Comparison of ENCODE assay signal across 28 cellular contexts in the genomic region with DNA sequence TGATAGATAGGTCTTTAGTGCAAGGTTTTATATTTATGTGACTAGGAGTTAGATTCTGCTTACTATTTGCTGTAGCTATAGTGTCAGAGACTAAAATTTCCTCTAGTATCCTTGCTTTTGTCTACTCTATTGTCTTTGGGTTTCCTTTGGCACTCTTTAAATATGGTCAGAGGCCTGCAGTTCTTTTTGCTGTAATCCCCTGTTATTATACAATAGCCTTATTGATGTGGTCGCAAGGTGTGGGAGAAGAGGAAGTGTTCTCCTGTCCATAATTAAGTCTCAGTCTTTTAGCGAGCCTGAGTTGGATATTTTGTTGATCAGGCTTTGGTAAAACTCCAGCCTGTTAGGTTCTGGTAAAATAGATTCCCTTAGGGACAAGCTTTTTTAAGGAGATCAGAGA. TPM values are rescaled to one million over a fixed set of nuclear protein-coding genes. Genes with fewer than 3 reads are reported as not detected.
A peak's percentile ranks its signal among the peaks of the same experiment; 100 is the strongest.
DNase-seq lines count a peak whose midpoint lies in the region; ATAC-seq, FAIRE-seq and TF ChIP-seq lines count a peak whose summit lies in the region.
"Had no signal": no experiment of that assay in that cellular context is flagged by ENCODE, and none has a peak within 500 bp of the region (broad histone marks: within the 10 kb centered on the region; RNA-seq: fewer than 3 reads in every experiment).

No MANE protein-coding gene starts in this region.

- no peaks in the 10 kb centered on the region for H3K27me3 Mint-ChIP-seq in endothelial cell (ENCODE audit: unreplicated experiment)
- no peaks in the 10 kb centered on the region for H3K27me3 Mint-ChIP-seq in neural progenitor cell (ENCODE audit: insufficient read depth, low read depth)
- H3K27me3 Mint-ChIP-seq in activated CD4-positive, alpha-beta T cell treated with anti-CD3 and anti-CD28 coated beads for 36 hours: no peaks in the 10 kb centered on the region
- H3K27me3 Mint-ChIP-seq: activated CD4-positive, alpha-beta T cell treated with anti-CD3 and anti-CD28 coated beads, Interleukin-2, amount 10 ng/mL, durations not matched to agents 24 days and 14 days; CD8-positive, alpha-beta memory T cell had no signal

- no peaks in the 10 kb centered on the region for H3K36me3 Mint-ChIP-seq in endothelial cell (ENCODE audit: low read depth, unreplicated experiment)
- no peaks in the 10 kb centered on the region for H3K36me3 Mint-ChIP-seq in neural progenitor cell
- no peaks in the 10 kb centered on the region for H3K36me3 Mint-ChIP-seq in activated CD4-positive, alpha-beta T cell treated with anti-CD3 and anti-CD28 coated beads for 36 hours (ENCODE audit: low read depth)
- H3K36me3 Mint-ChIP-seq: CD8-positive, alpha-beta memory T cell had no signal

- TF ChIP-seq EP300 in transverse colon (IDR thresholded peaks at IDR 0.05; ENCODE audit: low read depth): no peak

- FAIRE-seq in frontal cortex (lab: Jason Lieb, UNC): no peak
- FAIRE-seq: GM19239 had no signal

- peak overlapping the region; percentile 7 for H3K27ac Mint-ChIP-seq in endothelial cell (ENCODE audit: unreplicated experiment)
- H3K27ac Mint-ChIP-seq in neural progenitor cell: no peak overlapping the region
- H3K27ac Mint-ChIP-seq in activated CD4-positive, alpha-beta T cell treated with anti-CD3 and anti-CD28 coated beads for 36 hours: no peak overlapping the region
- H3K27ac Mint-ChIP-seq: activated CD4-positive, alpha-beta T cell treated with anti-CD3 and anti-CD28 coated beads, Interleukin-2, amount 10 ng/mL, durations not matched to agents 24 days and 14 days; CD8-positive, alpha-beta memory T cell had no signal

- H3K4me1 ChIP-seq in left ventricle myocardium inferior (peaks cover 26% of the 10 kb centered on the region), neural progenitor cell (peaks cover 11% of the 10 kb centered on the region), transverse colon (peaks cover 11 to 45% (median 24%) of the 10 kb centered on the region in 4 donors)
- H3K4me1 ChIP-seq: thyroid gland had no signal

- POLR2A ChIA-PET in activated CD4-positive, alpha-beta T cell treated with anti-CD3 and anti-CD28 coated beads for 36 hours (lab: Charles Lee): no interaction called here

- no peak overlapping the region for H3K9ac ChIP-seq in neural progenitor cell
- H3K9ac ChIP-seq: SK-N-SH had no signal

- ATAC-seq in activated CD4-positive, alpha-beta T cell treated with anti-CD3 and anti-CD28 coated beads for 36 hours: no peak
- ATAC-seq: left cardiac atrium; psoas muscle; stimulated activated naive CD8-positive, alpha-beta T cell treated with anti-CD3 and anti-CD28 coated beads, Interleukin-15, Interleukin-2, amounts not matched to agents 100 U/mL and 50 U/mL, for 24 hours had no signal

- 37 to 65% methylated on average over 2 of the region's 2 CpGs for WGBS in transverse colon (ENCODE audit: low coverage in 1 of 2), 2 donors

- no peaks in the 10 kb centered on the region for H3F3A ChIP-seq in neural progenitor cell (ENCODE audit: low read depth)

- H3K27ac ChIP-seq in left ventricle myocardium inferior (replicated peaks): peak overlapping the region; percentile 42
- no peak overlapping the region for H3K27ac ChIP-seq in neural progenitor cell
- peak overlapping the region; percentile 56 to 64 (median 61) for H3K27ac ChIP-seq in transverse colon
- H3K27ac ChIP-seq: neutrophil, psoas muscle, thyroid gland had no signal

- no peaks in the 10 kb centered on the region for H3K79me2 ChIP-seq in neural progenitor cell (ENCODE audit: low read depth)

- no peaks in the 10 kb centered on the region for H3K36me3 ChIP-seq in left ventricle myocardium inferior
- no peaks in the 10 kb centered on the region for H3K36me3 ChIP-seq in neural progenitor cell
- no peaks in the 10 kb centered on the region for H3K36me3 ChIP-seq in transverse colon
- H3K36me3 ChIP-seq: BE2C, neutrophil, thyroid gland had no signal

- H3K4me2 ChIP-seq in neural progenitor cell: no peak overlapping the region
- H3K4me2 ChIP-seq: SK-N-SH had no signal

- no peaks in the 10 kb centered on the region for H3K27me3 ChIP-seq in left ventricle myocardium inferior (ENCODE audit: low read depth)
- no peaks in the 10 kb centered on the region for H3K27me3 ChIP-seq in neural progenitor cell
- no peaks in the 10 kb centered on the region for H3K27me3 ChIP-seq in transverse colon
- H3K27me3 ChIP-seq: BE2C, neutrophil, thyroid gland had no signal

- no peaks in the 10 kb centered on the region for H4K20me1 ChIP-seq in neural progenitor cell (ENCODE audit: low read depth)

- in situ Hi-C loops in transverse colon (cut with MboI; ENCODE audit: low pct_ligation_motif_present in 1 of 4, low pct_unique_long_range_greater_than_20kb in 1 of 4, low sequenced_read_pairs in 3 of 4): no loop called here

- CTCF ChIA-PET in activated CD4-positive, alpha-beta T cell treated with anti-CD3 and anti-CD28 coated beads for 36 hours (lab: Charles Lee): interaction anchor here (1.4 kb wide), 1 partner anchor 19 kb away, joined by 3 read pairs; no protein-coding TSS in a partner anchor

- TF ChIP-seq POLR2A in transverse colon (IDR thresholded peaks at IDR 0.05): no peak

- H3K9me3 ChIP-seq in left ventricle myocardium inferior (replicated peaks) (no peaks in the 10 kb centered on the region), neural progenitor cell (ENCODE audit: low read depth) (no peaks in the 10 kb centered on the region), transverse colon (no peaks in the 10 kb centered on the region)
- H3K9me3 ChIP-seq: BE2C, neutrophil, psoas muscle, SK-N-SH, thyroid gland had no signal

- H3K4me1 Mint-ChIP-seq in endothelial cell (ENCODE audit: unreplicated experiment) (peaks cover 12% of the 10 kb centered on the region), neural progenitor cell (peaks cover 3% of the 10 kb centered on the region)
- H3K4me1 Mint-ChIP-seq in activated CD4-positive, alpha-beta T cell treated with anti-CD3 and anti-CD28 coated beads for 36 hours: no peaks in the 10 kb centered on the region
- H3K4me1 Mint-ChIP-seq: activated CD4-positive, alpha-beta T cell treated with anti-CD3 and anti-CD28 coated beads, Interleukin-2, amount 10 ng/mL, durations not matched to agents 24 days and 14 days; CD8-positive, alpha-beta memory T cell had no signal

- TF ChIP-seq CTCF in left ventricle myocardium inferior (IDR thresholded peaks at IDR 0.05; ENCODE audit: borderline replicate concordance) (no peak), endothelial cell (IDR thresholded peaks at IDR 0.05; ENCODE audit: unreplicated experiment) (no peak), neural progenitor cell (IDR thresholded peaks at IDR 0.05) (no peak), transverse colon (IDR thresholded peaks at IDR 0.05) (no peak)

- H2AFZ ChIP-seq in neural progenitor cell (replicated peaks): peak overlapping the region; percentile 2

- H3K9me3 Mint-ChIP-seq in endothelial cell (ENCODE audit: unreplicated experiment) (no peaks in the 10 kb centered on the region), neural progenitor cell (peaks cover 4% of the 10 kb centered on the region)
- peaks cover 8% of the 10 kb centered on the region for H3K9me3 Mint-ChIP-seq in activated CD4-positive, alpha-beta T cell treated with anti-CD3 and anti-CD28 coated beads for 36 hours (ENCODE audit: low read depth)
- H3K9me3 Mint-ChIP-seq: activated CD4-positive, alpha-beta T cell treated with anti-CD3 and anti-CD28 coated beads, Interleukin-2, amount 10 ng/mL, durations not matched to agents 24 days and 14 days had no signal

- H3K4me3 Mint-ChIP-seq in endothelial cell (ENCODE audit: unreplicated experiment): no peak overlapping the region
- no peak overlapping the region for H3K4me3 Mint-ChIP-seq in neural progenitor cell
- no peak overlapping the region for H3K4me3 Mint-ChIP-seq in activated CD4-positive, alpha-beta T cell treated with anti-CD3 and anti-CD28 coated beads for 36 hours
- H3K4me3 Mint-ChIP-seq: activated CD4-positive, alpha-beta T cell treated with anti-CD3 and anti-CD28 coated beads, Interleukin-2, amount 10 ng/mL, durations not matched to agents 24 days and 14 days; CD8-positive, alpha-beta memory T cell had no signal

- no peak for DNase-seq in left ventricle myocardium inferior
- no peak for DNase-seq in cardiac septum (ENCODE audit: low spot score)
- no peak for DNase-seq in endothelial cell (ENCODE audit: low spot score)
- no peak for DNase-seq in neural progenitor cell (ENCODE audit: low spot score)
- DNase-seq in transverse colon: no peak
- no peak for DNase-seq in activated CD4-positive, alpha-beta T cell treated with anti-CD3 and anti-CD28 coated beads for 36 hours
- no peak for DNase-seq in activated CD4-positive, CD25-positive, alpha-beta regulatory T cell treated with anti-CD3 and anti-CD28 coated beads, Interleukin-2, amount 50 U/mL, for 72 hours
- DNase-seq in frontal cortex (ENCODE audit: low spot score in 2 of 2): no peak
- DNase-seq: ACHN; activated CD4-positive, alpha-beta T cell treated with anti-CD3 and anti-CD28 coated beads, Interleukin-2, amount 10 ng/mL, durations not matched to agents 24 days and 14 days; activated gamma-delta T cell treated with Interleukin-2 at 50 U/mL for 16 hours; activated T-cell treated with anti-CD3 and anti-CD28 coated beads, Interleukin-2, amount 50 U/mL, for 1 hour; BE2C; CD8-positive, alpha-beta memory T cell; HCEC 1CT; KG1; left cardiac atrium; NCI-H1417; NCI-H2107; psoas muscle; SK-N-SH; stimulated activated naive CD8-positive, alpha-beta T cell treated with anti-CD3 and anti-CD28 coated beads, Interleukin-15, Interleukin-2, amounts not matched to agents 100 U/mL and 50 U/mL, for 24 hours; thyroid gland had no signal

- intact Hi-C loops in left ventricle myocardium inferior (cut with micrococcal nuclease): loop anchor here (10.0 kb wide), 1 partner anchor 85 kb away; no protein-coding TSS in a partner anchor
- intact Hi-C loops in cardiac septum (cut with DNase I): no loop called here
- intact Hi-C loops in transverse colon (cut with DNase I; ENCODE audit: low total_unique reads): loop anchor here (10.0 kb wide), 1 partner anchor 75 kb away; no protein-coding TSS in a partner anchor
- intact Hi-C loops in activated CD4-positive, alpha-beta T cell treated with anti-CD3 and anti-CD28 coated beads for 36 hours (cut with DNase I, micrococcal nuclease): no loop called here

- H3K4me3 ChIP-seq in left ventricle myocardium inferior (no peak overlapping the region), neural progenitor cell (no peak overlapping the region), transverse colon (no peak overlapping the region)
- H3K4me3 ChIP-seq: psoas muscle, thyroid gland had no signal

RNA-seq across cellular contexts. Expression of gene LURAP1L, which starts 34.9 kb away (rescaled TPM):
- total RNA-seq in left ventricle myocardium inferior (2.6 TPM), cardiac septum (2.6 TPM), endothelial cell (ENCODE audit: unreplicated experiment) (0.51 TPM), neural progenitor cell (ENCODE audit: low replicate concordance) (0.75 and 0.77 TPM in 2 replicates), transverse colon (10 to 100 TPM; 19.1 to 50.0 (median 34.5) TPM), frontal cortex (1.6 TPM)
- not detected for total RNA-seq in activated CD4-positive, alpha-beta T cell treated with anti-CD3 and anti-CD28 coated beads for 36 hours
- total RNA-seq: activated CD4-positive, alpha-beta T cell treated with anti-CD3 and anti-CD28 coated beads, Interleukin-2, amount 10 ng/mL, durations not matched to agents 24 days and 14 days; activated CD8-positive, alpha-beta memory T cell treated with anti-CD3 and anti-CD28 coated beads for 36 hours; CD8-positive, alpha-beta memory T cell; G401; T-helper 2 cell treated with Interferon-gamma antibody and Interleukin-4, amounts not matched to agents 100 ng/mL and 5 ng/mL, for 36 hours had no signal

Comparison
In these comparisons a context has a peak if more than half of its experiments do, and no peak if none do; other contexts are left out.
1. intact Hi-C loops: an anchor here in left ventricle myocardium inferior (10.0 kb wide) and transverse colon (10.0 kb wide); none called in cardiac septum and activated CD4-positive, alpha-beta T cell treated with anti-CD3 and anti-CD28 coated beads for 36 hours.